Comparison of ENCODE assay signal across 20 cellular contexts in the genomic region with DNA sequence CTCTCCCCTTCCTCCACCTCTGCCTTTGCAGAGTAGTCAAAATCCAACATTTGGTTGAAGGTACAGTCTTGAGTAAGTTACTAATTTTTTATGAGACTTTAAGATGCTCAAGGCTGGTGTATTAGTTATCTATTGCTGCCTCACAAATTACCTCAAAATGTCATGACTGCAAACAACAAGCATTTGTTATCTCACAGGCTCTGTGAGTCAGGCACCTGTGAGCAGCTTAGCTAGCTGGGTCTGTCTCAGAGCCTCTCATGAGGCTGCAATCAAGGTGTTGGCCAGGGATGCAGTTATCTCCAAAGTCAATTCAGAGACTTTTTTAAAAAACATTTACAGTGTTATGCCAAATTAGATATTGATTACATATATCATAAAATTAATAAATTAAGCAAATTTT.
DNase-seq lines count a peak whose midpoint lies in the region; ATAC-seq, FAIRE-seq and TF ChIP-seq lines count a peak whose summit lies in the region.
"Had no signal": no experiment of that assay in that cellular context is flagged by ENCODE, and none has a peak within 500 bp of the region (broad histone marks: within the 10 kb centered on the region; RNA-seq: fewer than 3 reads in every experiment).

No MANE protein-coding gene starts in this region.

- H3K36me3 ChIP-seq in RWPE2 (ENCODE audit: low read depth) (no peaks in the 10 kb centered on the region), neural progenitor cell (no peaks in the 10 kb centered on the region)
- H3K36me3 ChIP-seq: HAP-1 had no signal

- H3K4me3 Mint-ChIP-seq in neural progenitor cell: no peak overlapping the region
- H3K4me3 Mint-ChIP-seq in activated CD8-positive, alpha-beta T cell treated with anti-CD3 and anti-CD28 coated beads for 36 hours: no peak overlapping the region
- H3K4me3 Mint-ChIP-seq: CD4-positive, alpha-beta T cell had no signal

- POLR2A ChIA-PET in activated CD8-positive, alpha-beta T cell treated with anti-CD3 and anti-CD28 coated beads for 36 hours (lab: Charles Lee): no interaction called here

- no peak overlapping the region for H3K9ac ChIP-seq in neural progenitor cell

- H3K27ac Mint-ChIP-seq in neural progenitor cell: no peak overlapping the region
- H3K27ac Mint-ChIP-seq in activated CD8-positive, alpha-beta T cell treated with anti-CD3 and anti-CD28 coated beads for 36 hours: no peak overlapping the region
- H3K27ac Mint-ChIP-seq: CD4-positive, alpha-beta T cell had no signal

- peak; percentile 66; the same call in 2 of the 3 replicates for ATAC-seq in RWPE2 (ENCODE audit: low read depth)
- ATAC-seq in activated CD8-positive, alpha-beta T cell treated with anti-CD3 and anti-CD28 coated beads for 36 hours: no peak

- no peak overlapping the region for H3K4me2 ChIP-seq in neural progenitor cell

- FAIRE-seq in H54 (lab: Jason Lieb, UNC): peak; percentile 6
- FAIRE-seq: HTR-8/SVneo had no signal

- no peaks in the 10 kb centered on the region for H3K9me3 Mint-ChIP-seq in neural progenitor cell
- H3K9me3 Mint-ChIP-seq in activated CD8-positive, alpha-beta T cell treated with anti-CD3 and anti-CD28 coated beads for 36 hours: no peaks in the 10 kb centered on the region
- H3K9me3 Mint-ChIP-seq: CD4-positive, alpha-beta T cell had no signal

- CTCF ChIA-PET in activated CD8-positive, alpha-beta T cell treated with anti-CD3 and anti-CD28 coated beads for 36 hours (lab: Charles Lee): no interaction called here

- H3K9me3 ChIP-seq in RWPE2 (ENCODE audit: severe bottlenecking) (no peaks in the 10 kb centered on the region), neural progenitor cell (ENCODE audit: low read depth) (no peaks in the 10 kb centered on the region)
- H3K9me3 ChIP-seq: Caco-2, HAP-1 had no signal

- no peaks in the 10 kb centered on the region for H3K4me1 ChIP-seq in RWPE2 (ENCODE audit: insufficient read depth, poor library complexity, severe bottlenecking)
- no peaks in the 10 kb centered on the region for H3K4me1 ChIP-seq in neural progenitor cell
- H3K4me1 ChIP-seq: Caco-2, HAP-1 had no signal

- H3K27me3 ChIP-seq in RWPE2 (ENCODE audit: insufficient read depth, poor library complexity, severe bottlenecking) (no peaks in the 10 kb centered on the region), neural progenitor cell (no peaks in the 10 kb centered on the region)

- H3K27me3 Mint-ChIP-seq in neural progenitor cell (ENCODE audit: insufficient read depth, low read depth): no peaks in the 10 kb centered on the region
- no peaks in the 10 kb centered on the region for H3K27me3 Mint-ChIP-seq in activated CD8-positive, alpha-beta T cell treated with anti-CD3 and anti-CD28 coated beads for 36 hours
- H3K27me3 Mint-ChIP-seq: CD4-positive, alpha-beta T cell had no signal

- no peaks in the 10 kb centered on the region for H3K79me2 ChIP-seq in neural progenitor cell (ENCODE audit: low read depth)

- H3K36me3 Mint-ChIP-seq in neural progenitor cell: no peaks in the 10 kb centered on the region
- no peaks in the 10 kb centered on the region for H3K36me3 Mint-ChIP-seq in activated CD8-positive, alpha-beta T cell treated with anti-CD3 and anti-CD28 coated beads for 36 hours (ENCODE audit: low read depth)

- TF ChIP-seq CTCF in RWPE2 (IDR thresholded peaks at IDR 0.05; ENCODE audit: poor library complexity, severe bottlenecking): no peak
- no peak for TF ChIP-seq CTCF in epithelial cell of esophagus (IDR thresholded peaks at IDR 0.05; ENCODE audit: insufficient read depth, low read depth, low read length, missing control alignments)
- TF ChIP-seq CTCF in neural progenitor cell (IDR thresholded peaks at IDR 0.05): no peak
- TF ChIP-seq CTCF in activated CD8-positive, alpha-beta T cell treated with anti-CD3 and anti-CD28 coated beads for 36 hours (IDR thresholded peaks at IDR 0.05): no peak

- DNase-seq in H54 (ENCODE audit: insufficient read length, low spot score) (no peak), RWPE2 (ENCODE audit: low spot score) (no peak), epithelial cell of esophagus (ENCODE audit: low read depth) (peak; percentile 54), neural progenitor cell (ENCODE audit: low spot score) (no peak), HUDEP-2 (lab: John Stamatoyannopoulos, UW; ENCODE audit: unreplicated experiment in 76 of 76) (no peak), AG08395 (ENCODE audit: low spot score) (no peak), GM19240 (ENCODE audit: insufficient read length, low spot score) (no peak)
- no peak for DNase-seq in activated CD8-positive, alpha-beta T cell treated with anti-CD3 and anti-CD28 coated beads for 36 hours
- DNase-seq: Caco-2; CD4-positive, alpha-beta T cell; DMS 273 treated with DMSO at 0.1 percent for 48 hours; DND-41; GF-D8; NCI-H1694; NCI-H2081; NCI-H2171; NCI-H526; SHP77 had no signal

- no peaks in the 10 kb centered on the region for H3F3A ChIP-seq in neural progenitor cell (ENCODE audit: low read depth)

- peak overlapping the region; percentile 12 for H2AFZ ChIP-seq in neural progenitor cell (replicated peaks)

- no peak for TF ChIP-seq POLR2A in H54 (IDR thresholded peaks at IDR 0.05; ENCODE audit: low read depth, low read length)

- H3K4me1 Mint-ChIP-seq in neural progenitor cell: no peaks in the 10 kb centered on the region
- no peaks in the 10 kb centered on the region for H3K4me1 Mint-ChIP-seq in activated CD8-positive, alpha-beta T cell treated with anti-CD3 and anti-CD28 coated beads for 36 hours (ENCODE audit: low read depth)

- H3K4me3 ChIP-seq in RWPE2 (ENCODE audit: severe bottlenecking) (no peak overlapping the region), epithelial cell of esophagus (ENCODE audit: low read length) (no peak overlapping the region), neural progenitor cell (no peak overlapping the region)
- H3K4me3 ChIP-seq: HAP-1 had no signal

- H4K20me1 ChIP-seq in neural progenitor cell (ENCODE audit: low read depth): no peaks in the 10 kb centered on the region

- no peak overlapping the region for H3K27ac ChIP-seq in RWPE2 (ENCODE audit: poor library complexity, severe bottlenecking)
- no peak overlapping the region for H3K27ac ChIP-seq in neural progenitor cell

- intact Hi-C loops in activated CD8-positive, alpha-beta T cell treated with anti-CD3 and anti-CD28 coated beads for 36 hours (cut with micrococcal nuclease): no loop called here
